8 cellular contexts compared by ENCODE assay signal in the genomic region with DNA sequence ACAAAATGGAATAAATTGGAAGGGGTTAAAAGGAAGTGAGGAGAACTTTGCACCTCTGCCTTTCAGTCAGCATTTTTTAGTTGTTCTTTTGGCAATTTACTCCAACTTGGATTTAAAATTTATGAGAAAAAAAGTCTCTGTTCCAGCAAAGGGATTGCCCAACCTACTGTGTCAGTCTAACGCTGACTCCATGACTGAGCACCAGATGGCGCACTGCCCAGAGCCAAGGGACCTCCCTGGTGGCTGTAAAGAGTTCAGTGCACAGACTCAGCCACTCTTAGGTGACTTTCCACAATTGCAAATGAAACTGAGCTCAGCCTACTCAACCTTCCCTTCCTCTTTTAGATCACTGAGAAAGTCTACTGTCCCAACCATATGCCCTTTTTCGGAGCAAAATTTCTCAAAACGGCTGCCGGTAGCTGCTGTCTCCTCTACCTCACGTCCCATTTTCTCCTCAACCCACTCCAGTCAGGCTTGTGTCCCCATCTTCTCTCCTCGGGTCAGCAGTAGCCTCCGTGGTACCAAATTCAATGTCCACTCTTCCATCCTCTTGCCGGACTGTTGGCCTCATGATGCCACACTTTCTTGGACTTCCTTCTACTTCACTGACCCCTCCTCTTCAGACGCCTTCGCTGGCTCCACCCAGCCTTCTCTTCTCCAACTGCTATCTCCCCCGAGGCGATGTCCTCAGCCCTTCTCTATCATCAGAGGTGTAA. TPM values are rescaled to one million over a fixed set of nuclear protein-coding genes. Genes with fewer than 3 reads are reported as not detected.
DNase-seq lines count a peak whose midpoint lies in the region; ATAC-seq and TF ChIP-seq lines count a peak whose summit lies in the region.

No MANE protein-coding gene starts in this region.

- TF ChIP-seq CTCF in PC-9 (conservative IDR thresholded peaks at IDR 0.05): peak; percentile 70
- TF ChIP-seq CTCF in fibroblast of the aortic adventitia (IDR thresholded peaks at IDR 0.05; ENCODE audit: insufficient read depth, low read length): peak; percentile 38
- no peak for TF ChIP-seq CTCF in omental fat pad (IDR thresholded peaks at IDR 0.05)
- TF ChIP-seq CTCF in upper lobe of right lung (IDR thresholded peaks at IDR 0.05): peak; percentile 53

- no TSS peak for BruUV-seq in PC-9 (replicated peaks; lab: Mats Ljungman, UMichigan)

- ATAC-seq in GM21526 (IDR thresholded peaks at IDR 0.05; ENCODE audit: low FRiP score, unreplicated experiment) (peak; percentile 100), omental fat pad (ENCODE audit: low FRiP score) (peak; percentile 78), upper lobe of right lung (peak; percentile 90)

- DNase-seq in Daoy (ENCODE audit: low read depth) (peak; percentile 84), HT-29 (ENCODE audit: low spot score) (peak; percentile 78), PC-9 (peak; percentile 39 to 40), fibroblast of the aortic adventitia (ENCODE audit: low read depth) (peak; percentile 74), omental fat pad (ENCODE audit: low spot score) (peak; percentile 52), upper lobe of right lung (peak; percentile 87)
- DNase-seq in activated T-cell treated with anti-CD3 and anti-CD28 coated beads, Interleukin-2, amount 50 U/mL, for 1 hour: peak; percentile 47

- intact Hi-C loops in PC-9 (cut with micrococcal nuclease; ENCODE audit: unreplicated experiment) (loop anchor here (1.0 to 10.0 kb wide), 2 partner anchors 90 to 271 kb away; partner anchors contain the start of gene GSTA4), upper lobe of right lung (cut with DNase I) (no loop called here)

- no peaks in the 10 kb centered on the region for H3K36me3 ChIP-seq in PC-9 (ENCODE audit: low read depth)
- no peaks in the 10 kb centered on the region for H3K36me3 ChIP-seq in upper lobe of right lung

- peak overlapping the region; percentile 54 for H3K4me2 ChIP-seq in PC-9

- peaks cover 34% of the 10 kb centered on the region for H3K4me1 ChIP-seq in PC-9 (replicated peaks; ENCODE audit: insufficient read depth)
- H3K4me1 ChIP-seq in upper lobe of right lung: peaks cover 8% of the 10 kb centered on the region

- POLR2A ChIA-PET in PC-9 (lab: Charles Lee; ENCODE audit: unreplicated experiment): no interaction called here

- CTCF ChIA-PET in PC-9 (lab: Charles Lee): interaction anchor here (0.6 kb wide), 1 partner anchor 317 kb away, joined by 6 read pairs; no protein-coding TSS in a partner anchor

- no peaks in the 10 kb centered on the region; the same call in 1 of the 2 replicates for H3K9me3 ChIP-seq in PC-9 (ENCODE audit: insufficient read depth, low read depth)
- H3K9me3 ChIP-seq in upper lobe of right lung: no peaks in the 10 kb centered on the region

- H3K79me2 ChIP-seq in PC-9 (ENCODE audit: low read depth): no peaks in the 10 kb centered on the region

- no peak overlapping the region for H2AFZ ChIP-seq in PC-9

- H3K27me3 ChIP-seq in PC-9 (ENCODE audit: insufficient read depth, low read depth) (no peaks in the 10 kb centered on the region), upper lobe of right lung (no peaks in the 10 kb centered on the region)

- H3K9me2 ChIP-seq in PC-9 (ENCODE audit: insufficient read depth): no peaks in the 10 kb centered on the region

- H4K20me1 ChIP-seq in PC-9 (ENCODE audit: insufficient read depth): no peaks in the 10 kb centered on the region

- peaks cover 17% of the 10 kb centered on the region for H3F3A ChIP-seq in PC-9 (ENCODE audit: insufficient read depth, low read depth)

- H3K4me3 ChIP-seq in PC-9 (no peak overlapping the region), fibroblast of the aortic adventitia (ENCODE audit: low read depth, low read length) (no peak overlapping the region), upper lobe of right lung (no peak overlapping the region)

- peak overlapping the region; percentile 89 for H3K27ac ChIP-seq in PC-9
- no peak overlapping the region for H3K27ac ChIP-seq in upper lobe of right lung

RNA-seq across cellular contexts. Expression of gene GSTA2, which starts 38.7 kb away (rescaled TPM):
- not detected in 2 replicates for total RNA-seq in Daoy (2014; rRNA removed; shearing (Covaris generic))
- total RNA-seq in HT-29 (2014; rRNA removed; shearing (Covaris generic)): 0.18 TPM in 1 of 2 replicates, not detected in the other
- total RNA-seq in PC-9 (2021): not detected in 2 replicates
- not detected in 2 replicates for total RNA-seq in fibroblast of the aortic adventitia (ENCODE audit: low replicate concordance)
- total RNA-seq in omental fat pad: not detected
- not detected for total RNA-seq in upper lobe of right lung

RNA-seq across cellular contexts. Expression of gene TMEM14A, which starts 53.7 kb away (rescaled TPM):
- 62.4 and 66.7 TPM in 2 replicates for total RNA-seq in Daoy (2014; rRNA removed; shearing (Covaris generic))
- total RNA-seq in HT-29 (2014; rRNA removed; shearing (Covaris generic)): 26.9 and 29.3 TPM in 2 replicates
- total RNA-seq in PC-9 (2021): 48.9 and 75.2 TPM in 2 replicates
- 16.3 and 60.1 TPM in 2 replicates for total RNA-seq in fibroblast of the aortic adventitia (ENCODE audit: low replicate concordance)
- total RNA-seq in omental fat pad: 10 to 100 TPM; 22.3 to 46.6 (median 26.7) TPM
- 12.3 TPM for total RNA-seq in upper lobe of right lung

Comparison
In these comparisons a context has a peak if more than half of its experiments do, and no peak if none do; other contexts are left out.
1. CTCF ChIP-seq: peak in PC-9 (single experiment), fibroblast of the aortic adventitia (single experiment) and upper lobe of right lung (single experiment); none in omental fat pad (0 of 3).
2. Peak in every context shown above with its lines, with median percentiles within 50 percentile points of each other: DNase-seq and ATAC-seq.